27 cellular contexts compared by ENCODE assay signal in the genomic region with DNA sequence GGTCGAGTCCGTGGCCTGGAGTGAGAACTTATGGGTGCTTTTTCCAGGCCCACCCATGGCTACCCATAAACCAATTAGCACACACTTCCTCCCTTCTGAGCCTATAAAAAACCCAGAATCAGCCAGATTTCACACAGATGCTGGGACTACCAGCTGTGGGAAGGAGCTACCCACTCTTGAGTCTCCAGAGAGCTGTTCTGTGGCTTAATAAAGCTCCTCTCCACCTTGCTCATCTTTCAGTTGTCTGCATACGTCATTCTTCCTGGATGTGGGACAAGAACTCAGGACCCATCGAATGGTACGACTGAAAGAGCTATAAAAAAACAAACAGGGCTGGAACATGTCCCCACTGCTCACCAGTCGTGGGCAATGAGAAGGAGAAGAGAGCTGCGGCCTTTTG.
"Had no signal": no experiment of that assay in that cellular context is flagged by ENCODE, and none has a peak within 500 bp of the region (broad histone marks: within the 10 kb centered on the region; RNA-seq: fewer than 3 reads in every experiment).

No MANE protein-coding gene starts in this region.

- ATAC-seq: activated CD4-positive, CD25-positive, alpha-beta regulatory T cell treated with anti-CD3 and anti-CD28 coated beads, Interleukin-2, amount 50 U/mL, for 24 hours; activated CD8-positive, alpha-beta T cell treated with anti-CD3 and anti-CD28 coated beads for 36 hours; activated T-cell treated with anti-CD3 and anti-CD28 coated beads, Interleukin-2, amount 50 U/mL, for 4 hours; activated T-helper 17 cell treated with anti-CD3 and anti-CD28 coated beads, Interleukin-2, amount 50 U/mL, for 72 hours; effector memory CD8-positive, alpha-beta T cell; T-helper 17 cell had no signal

- DNase-seq: activated B cell treated with CpG ODN at 0.5 μM for 24 hours; activated CD4-positive, alpha-beta T cell treated with anti-CD3 and anti-CD28 coated beads for 48 hours; activated CD4-positive, alpha-beta T cell treated with anti-CD3 and anti-CD28 coated beads, Interleukin-2, amount 50 U/mL, for 1 hour; activated CD4-positive, alpha-beta T cell treated with anti-CD3 and anti-CD28 coated beads, Interleukin-2, amount 50 U/mL, for 48 hours; activated CD8-positive, alpha-beta memory T cell treated with anti-CD3 and anti-CD28 coated beads for 24 hours; activated CD8-positive, alpha-beta T cell treated with anti-CD3 and anti-CD28 coated beads for 36 hours; activated effector memory CD4-positive, alpha-beta T cell treated with Interleukin-2 at 50 U/mL for 16 hours; activated gamma-delta T cell treated with Interleukin-2 at 50 U/mL for 16 hours; activated naive CD4-positive, alpha-beta T cell treated with anti-CD3 and anti-CD28 coated beads, Interleukin-2, amount 50 U/mL, for 16 hours; activated naive CD4-positive, alpha-beta T cell treated with Interleukin-2 at 50 U/mL for 16 hours; activated T-cell treated with anti-CD3 and anti-CD28 coated beads, Interleukin-2, amount 50 U/mL, for 4 hours; amniotic stem cell; anterior cingulate cortex; brain microvascular endothelial cell; effector CD4-positive, alpha-beta T cell; effector memory CD8-positive, alpha-beta T cell; erythroblast; esophagus squamous epithelium; foreskin fibroblast; head of caudate nucleus; T-helper 1 cell; T-helper 17 cell; T1000; WERI-Rb-1 had no signal

- H3K9me3 ChIP-seq: esophagus squamous epithelium had no signal

- H3K36me3 ChIP-seq: brain microvascular endothelial cell, esophagus squamous epithelium, WERI-Rb-1 had no signal

- H3K27me3 ChIP-seq: brain microvascular endothelial cell, esophagus squamous epithelium had no signal

- H3K4me1 ChIP-seq: esophagus squamous epithelium had no signal

- H3K4me3 ChIP-seq: coronary artery, esophagus squamous epithelium had no signal

- H3K27ac ChIP-seq: brain microvascular endothelial cell, coronary artery, esophagus squamous epithelium, WERI-Rb-1 had no signal
